In genomic region chr7:31875424-31875823, GRCh38 we compare ENCODE assay signal across 10 cellular contexts.
A peak's percentile ranks its signal among the peaks of the same experiment; 100 is the strongest.
DNase-seq lines count a peak whose midpoint lies in the region; ATAC-seq, FAIRE-seq and TF ChIP-seq lines count a peak whose summit lies in the region.
"Had no signal": no experiment of that assay in that cellular context is flagged by ENCODE, and none has a peak within 500 bp of the region (broad histone marks: within the 10 kb centered on the region; RNA-seq: fewer than 3 reads in every experiment).

No MANE protein-coding gene starts in this region.

- H3K4me2 ChIP-seq in HepG2 (ENCODE audit: low read depth, low read length), result no peak overlapping the region
- H3K4me2 ChIP-seq in PC-3 (ENCODE audit: low read length), result no peak overlapping the region

- H3K9me2 ChIP-seq in PC-3 (replicated peaks; ENCODE audit: low read length), result no peaks in the 10 kb centered on the region

- H3K9ac ChIP-seq in HepG2 (ENCODE audit: insufficient read depth, low read depth, low read length) (no peak overlapping the region), PC-3 (ENCODE audit: low read length) (no peak overlapping the region)

- no peak for TF ChIP-seq POLR2A in right lobe of liver (IDR thresholded peaks at IDR 0.05)
- no peak for TF ChIP-seq POLR2A in HepG2 (IDR thresholded peaks at IDR 0.05; ENCODE audit: insufficient read depth in 1 of 2, low read depth in 2 of 2, low read length in 2 of 2)
- no peak for TF ChIP-seq POLR2A in upper lobe of left lung (IDR thresholded peaks at IDR 0.05)

- no peak overlapping the region for H3K4me3 ChIP-seq in right lobe of liver
- no peak overlapping the region for H3K4me3 ChIP-seq in HepG2 (replicated peaks in 1 of 3; ENCODE audit: insufficient read depth in 1 of 3, low read depth in 2 of 3, low read length in 3 of 3)
- no peak overlapping the region for H3K4me3 ChIP-seq in PC-3 (ENCODE audit: low read length)
- no peak overlapping the region for H3K4me3 ChIP-seq in upper lobe of left lung
- H3K4me3 ChIP-seq in ascending aorta, result no peak overlapping the region
- H3K4me3 ChIP-seq: tibial artery had no signal

- TF ChIP-seq CTCF in right lobe of liver (IDR thresholded peaks at IDR 0.05) (no peak), HepG2 (CRISPR knock-in tag; IDR thresholded peaks at IDR 0.05) (no peak), PC-3 (conservative IDR thresholded peaks at IDR 0.05; ENCODE audit: low read depth, low read length) (no peak), upper lobe of left lung (IDR thresholded peaks at IDR 0.05) (no peak), ascending aorta (IDR thresholded peaks at IDR 0.05) (no peak)

- TF ChIP-seq EP300 in HepG2 (IDR thresholded peaks at IDR 0.05; ENCODE audit: low read depth in 2 of 2, low read length in 2 of 2) (no peak), HepG2 (CRISPR knock-in tag; IDR thresholded peaks at IDR 0.05; ENCODE audit: borderline replicate concordance) (no peak), upper lobe of left lung (IDR thresholded peaks at IDR 0.05) (no peak)

- no peaks in the 10 kb centered on the region for H3K4me1 ChIP-seq in right lobe of liver
- H3K4me1 ChIP-seq in HepG2 (ENCODE audit: insufficient read depth, low read length), result no peaks in the 10 kb centered on the region
- H3K4me1 ChIP-seq in PC-3 (ENCODE audit: insufficient read depth, low read length), result peaks cover 7% of the 10 kb centered on the region
- H3K4me1 ChIP-seq in upper lobe of left lung, result peaks cover 0 to 11% (median 8%) of the 10 kb centered on the region in 4 donors
- no peaks in the 10 kb centered on the region for H3K4me1 ChIP-seq in ascending aorta
- H3K4me1 ChIP-seq: tibial artery had no signal

- H3K9me3 ChIP-seq in right lobe of liver, result no peaks in the 10 kb centered on the region
- H3K9me3 ChIP-seq in HepG2 (ENCODE audit: low read length), result no peaks in the 10 kb centered on the region
- no peaks in the 10 kb centered on the region for H3K9me3 ChIP-seq in PC-3 (ENCODE audit: low read length)
- no peaks in the 10 kb centered on the region for H3K9me3 ChIP-seq in upper lobe of left lung
- H3K9me3 ChIP-seq in ascending aorta, result no peaks in the 10 kb centered on the region
- H3K9me3 ChIP-seq: tibial artery had no signal

- no peak for FAIRE-seq in HepG2 (lab: Jason Lieb, UNC)

- H4K20me1 ChIP-seq in HepG2 (ENCODE audit: insufficient read depth, low read length), result no peaks in the 10 kb centered on the region
- no peaks in the 10 kb centered on the region for H4K20me1 ChIP-seq in PC-3 (ENCODE audit: low read length)

- CTCF ChIA-PET in HepG2 (lab: Yijun Ruan, JAX; ENCODE audit: low intra/inter-chr PET ratio, low total read pairs), result no interaction called here
- CTCF ChIA-PET in PC-3 (lab: Charles Lee), result no interaction called here

- in situ Hi-C loops in HepG2 (cut with HindIII; ENCODE audit: extremely low pct_ligation_motif_present, low pct_unique_long_range_greater_than_20kb), result no loop called here

- WGBS in right lobe of liver (ENCODE audit: insufficient coverage, low coverage, low lambda C conversion rate, missing lambda C conversion rate), result 36% methylated on average over 2 of the region's 2 CpGs
- 0% methylated on average over 2 of the region's 2 CpGs for WGBS in HepG2 (ENCODE audit: low lambda C conversion rate)
- 29% methylated on average over 2 of the region's 2 CpGs for WGBS in upper lobe of left lung, 2 donors

- BruUV-seq in HepG2 (replicated peaks; lab: Mats Ljungman, UMichigan), result no TSS peak
- no TSS peak for BruUV-seq in PC-3 (replicated peaks; lab: Mats Ljungman, UMichigan)

- intact Hi-C loops in right lobe of liver (cut with DNase I), result no loop called here
- intact Hi-C loops in HepG2 (cut with micrococcal nuclease; ENCODE audit: unreplicated experiment), result no loop called here
- intact Hi-C loops in PC-3 (cut with micrococcal nuclease), result no loop called here
- intact Hi-C loops in ascending aorta (cut with DNase I), result no loop called here

- H3K27me3 ChIP-seq in right lobe of liver, result no peaks in the 10 kb centered on the region
- H3K27me3 ChIP-seq in HepG2 (ENCODE audit: control insufficient read depth in 1 of 2, insufficient read depth in 2 of 2, low read length in 2 of 2), result no peaks in the 10 kb centered on the region
- no peaks in the 10 kb centered on the region for H3K27me3 ChIP-seq in PC-3 (ENCODE audit: low read length)
- H3K27me3 ChIP-seq in upper lobe of left lung, result no peaks in the 10 kb centered on the region
- no peaks in the 10 kb centered on the region for H3K27me3 ChIP-seq in ascending aorta
- H3K27me3 ChIP-seq: tibial artery had no signal

- DNase-seq in right lobe of liver, result no peak
- DNase-seq in HepG2 (ENCODE audit: low spot score), result no peak
- peak; percentile 26 for DNase-seq in PC-3
- DNase-seq in glomerular endothelial cell (ENCODE audit: extremely low read depth, low read depth, low spot score), result peak; percentile 2
- no peak for DNase-seq in upper lobe of left lung
- no peak for DNase-seq in NCI-H1417 (lab: John Stamatoyannopoulos, UW)
- DNase-seq in ascending aorta (ENCODE audit: low spot score in 2 of 2), result no peak
- DNase-seq: T-helper 17 cell had no signal

- H3K36me3 ChIP-seq in right lobe of liver, result no peaks in the 10 kb centered on the region
- H3K36me3 ChIP-seq in HepG2 (replicated peaks in 1 of 2; ENCODE audit: control insufficient read depth in 1 of 2, insufficient read depth in 2 of 2, low read length in 2 of 2), result no peaks in the 10 kb centered on the region
- H3K36me3 ChIP-seq in PC-3 (ENCODE audit: low read depth, low read length), result no peaks in the 10 kb centered on the region
- H3K36me3 ChIP-seq in upper lobe of left lung, result no peaks in the 10 kb centered on the region
- no peaks in the 10 kb centered on the region for H3K36me3 ChIP-seq in ascending aorta

- H3K79me2 ChIP-seq in HepG2 (ENCODE audit: insufficient read depth, low read length), result no peaks in the 10 kb centered on the region
- H3K79me2 ChIP-seq in PC-3 (ENCODE audit: low read length), result no peaks in the 10 kb centered on the region

- TF ChIP-seq RAD21 in HepG2 (CRISPR knock-in tag; IDR thresholded peaks at IDR 0.05), result no peak

- POLR2A ChIA-PET in HepG2 (lab: Yijun Ruan, JAX), result no interaction called here
- POLR2A ChIA-PET in PC-3 (lab: Charles Lee; ENCODE audit: unreplicated experiment), result no interaction called here

- ATAC-seq in right lobe of liver (peak; percentile 36 to 51 (median 40)), HepG2 (no peak), PC-3 (no peak), upper lobe of left lung (ENCODE audit: low FRiP score in 2 of 2) (peak in 1 of 2 donors; percentile 46)
- ATAC-seq in activated CD4-positive, CD25-positive, alpha-beta regulatory T cell treated with anti-CD3 and anti-CD28 coated beads, Interleukin-2, amount 50 U/mL, for 24 hours, result no peak
- ATAC-seq: T-helper 17 cell had no signal

- no peaks in the 10 kb centered on the region for H3F3A ChIP-seq in PC-3 (ENCODE audit: low read length, unreplicated experiment)

- no peak overlapping the region for H2AFZ ChIP-seq in HepG2 (ENCODE audit: low read length)
- H2AFZ ChIP-seq in PC-3 (ENCODE audit: low read length), result peak overlapping the region; percentile 57; the same call in 1 of the 2 replicates

- H3K27ac ChIP-seq in right lobe of liver (no peak overlapping the region), HepG2 (ENCODE audit: extremely low read length, insufficient read depth, low read length) (no peak overlapping the region), PC-3 (ENCODE audit: low read length) (no peak overlapping the region), upper lobe of left lung (peak overlapping the region in 3 of 4 donors; percentile 59 to 77 (median 70)), ascending aorta (no peak overlapping the region)
- H3K27ac ChIP-seq: tibial artery had no signal

TF ChIP-seq in HepG2, 621 proteins besides CTCF, POLR2A, EP300 and RAD21:
- TF ChIP-seq ESRRA (CRISPR knock-in tag; IDR thresholded peaks at IDR 0.05; ENCODE audit: low read depth) (no peak), FOSL1 (CRISPR knock-in tag; IDR thresholded peaks at IDR 0.05; ENCODE audit: borderline replicate concordance) (no peak), ZSCAN5A (CRISPR knock-in tag; IDR thresholded peaks at IDR 0.05; ENCODE audit: borderline replicate concordance) (no peak)

Comparison
In these comparisons a context has a peak if more than half of its experiments do, and no peak if none do; other contexts are left out.
1. ATAC-seq: peak in right lobe of liver (4 of 4); none in HepG2 (single experiment), PC-3 (single experiment) and activated CD4-positive, CD25-positive, alpha-beta regulatory T cell treated with anti-CD3 and anti-CD28 coated beads, Interleukin-2, amount 50 U/mL, for 24 hours (0 of 2).
2. DNase-seq: peak in PC-3 (single experiment) and glomerular endothelial cell (single experiment); none in right lobe of liver (0 of 3), HepG2 (single experiment), upper lobe of left lung (0 of 2), NCI-H1417 (0 of 3) and ascending aorta (0 of 2).
3. H3K27ac ChIP-seq: peak in upper lobe of left lung (3 of 4); none in right lobe of liver (0 of 3), HepG2 (single experiment), PC-3 (single experiment) and ascending aorta (0 of 2).